ENCODE assay signal across 1 cellular context in genomic region chr2:69714024-69714423, GRCh38.
TF ChIP-seq lines count a peak whose summit lies in the region.

No MANE protein-coding gene starts in this region.

TF ChIP-seq in HepG2, 621 proteins besides CTCF, POLR2A, EP300 and RAD21:
- TF ChIP-seq ZNF34 (CRISPR knock-in tag; IDR thresholded peaks at IDR 0.05; ENCODE audit: borderline replicate concordance) (0 out of 2 replicates have a peak, but pooled peaks have one; percentile 4), FOXA3 (CRISPR knock-in tag; IDR thresholded peaks at IDR 0.05) (no peak)
